Comparison of ENCODE assay signal across 6 cellular contexts in genomic region chr4:62909238-62909637, GRCh38.
"Had no signal": no experiment of that assay in that cellular context is flagged by ENCODE, and none has a peak within 500 bp of the region (broad histone marks: within the 10 kb centered on the region; RNA-seq: fewer than 3 reads in every experiment).

No MANE protein-coding gene starts in this region.

- H3K9ac ChIP-seq: GM23248 had no signal

- DNase-seq: GM23248, GOT3, H9, HCEC 1CT, IMR-90 had no signal

- H3K27ac ChIP-seq: GM23248 had no signal

- ATAC-seq: K562 had no signal

- H2AFZ ChIP-seq: GM23248 had no signal

- H3K4me3 ChIP-seq: GM23248, K562 had no signal
